Comparison of ENCODE assay signal across 9 cellular contexts in the genomic region with DNA sequence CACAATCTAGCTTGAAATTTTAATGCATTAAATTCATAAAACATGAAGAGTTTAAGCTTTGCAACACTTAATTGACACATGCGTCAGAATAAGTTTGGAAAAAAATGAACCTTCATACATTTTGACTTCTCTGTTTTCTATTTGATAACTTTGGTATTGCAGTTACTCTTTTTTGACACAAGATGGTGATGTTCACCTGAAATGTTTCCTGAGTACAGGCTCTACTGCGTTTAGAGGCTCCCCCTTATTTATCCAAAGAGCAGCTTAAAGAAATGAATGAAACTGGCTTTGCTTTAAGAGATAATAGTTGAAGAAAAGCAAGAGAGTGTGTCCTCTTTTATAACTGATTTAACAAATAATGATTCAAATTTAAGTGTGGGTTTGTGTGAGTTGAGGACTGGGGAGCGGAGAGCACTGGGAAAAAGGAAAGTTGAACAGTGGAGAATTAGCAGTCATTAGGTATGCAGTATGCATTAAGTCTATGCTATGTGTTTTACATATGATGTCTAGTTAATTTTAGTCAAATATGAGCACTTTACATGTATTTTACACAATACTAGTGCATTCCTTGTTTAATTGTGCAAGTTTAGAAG.
DNase-seq lines count a peak whose midpoint lies in the region; ATAC-seq, FAIRE-seq and TF ChIP-seq lines count a peak whose summit lies in the region.
"Had no signal": no experiment of that assay in that cellular context is flagged by ENCODE, and none has a peak within 500 bp of the region (broad histone marks: within the 10 kb centered on the region; RNA-seq: fewer than 3 reads in every experiment).

No MANE protein-coding gene starts in this region.

- no peak overlapping the region for H3K4me2 ChIP-seq in astrocyte (ENCODE audit: low read length)

- no peaks in the 10 kb centered on the region for H3K9me3 ChIP-seq in astrocyte (ENCODE audit: insufficient read depth, low read depth, low read length)
- no peaks in the 10 kb centered on the region for H3K9me3 ChIP-seq in tibial artery

- peak; percentile 77 for ATAC-seq in GM21717 (IDR thresholded peaks at IDR 0.05; ENCODE audit: unreplicated experiment)

- H3K4me1 Mint-ChIP-seq in astrocyte (ENCODE audit: low read depth, unreplicated experiment) = no peaks in the 10 kb centered on the region

- H3K79me2 ChIP-seq in astrocyte (ENCODE audit: insufficient read depth, low read length) = no peaks in the 10 kb centered on the region

- TF ChIP-seq CTCF in astrocyte (IDR thresholded peaks at IDR 0.05; ENCODE audit: insufficient read depth, low read depth, low read length) (peak; percentile 79), tibial artery (IDR thresholded peaks at IDR 0.05) (peak; percentile 71 to 81)

- H3K27me3 ChIP-seq in astrocyte (ENCODE audit: insufficient read depth, low read length) (no peaks in the 10 kb centered on the region), tibial artery (no peaks in the 10 kb centered on the region)

- H4K20me1 ChIP-seq in astrocyte (ENCODE audit: insufficient read depth, low read length) = no peaks in the 10 kb centered on the region

- H3K27me3 Mint-ChIP-seq in astrocyte (ENCODE audit: low read depth, unreplicated experiment) = no peaks in the 10 kb centered on the region

- FAIRE-seq in astrocyte (lab: Jason Lieb, UNC) = peak; percentile 65

- no peak overlapping the region for H3K27ac ChIP-seq in astrocyte (ENCODE audit: low read depth, low read length)
- no peak overlapping the region for H3K27ac ChIP-seq in tibial artery

- H3K4me3 ChIP-seq in astrocyte (ENCODE audit: insufficient read depth, low read depth, low read length) = no peak overlapping the region
- H3K4me3 ChIP-seq in tibial artery = no peak overlapping the region

- intact Hi-C loops in tibial artery (cut with DNase I; ENCODE audit: low total_unique reads) = loop anchor here (10.0 kb wide), 1 partner anchor 1162 kb away; no protein-coding TSS in a partner anchor

- H3K27ac Mint-ChIP-seq in astrocyte (ENCODE audit: unreplicated experiment) = no peak overlapping the region
- H3K27ac Mint-ChIP-seq: activated naive CD4-positive, alpha-beta T cell treated with anti-CD3 and anti-CD28 coated beads, Interleukin-2, amount 50 U/mL, for 72 hours had no signal

- H3K4me1 ChIP-seq in astrocyte (ENCODE audit: insufficient read depth, low read length) = no peaks in the 10 kb centered on the region
- no peaks in the 10 kb centered on the region for H3K4me1 ChIP-seq in tibial artery

- DNase-seq in NCI-H1694 treated with DMSO at 0.1 percent for 48 hours (lab: John Stamatoyannopoulos, UW) (peak; percentile 29), NCI-H1694 (lab: John Stamatoyannopoulos, UW) (no peak), LoVo (ENCODE audit: low spot score) (peak; percentile 41), astrocyte (ENCODE audit: low read depth) (peak; percentile 33), iPS DF 19.7 (ENCODE audit: low read depth, low spot score) (peak; percentile 25), tibial artery (no peak), NCI-H1930 (lab: John Stamatoyannopoulos, UW) (no peak)

- H3K9me3 Mint-ChIP-seq in astrocyte (ENCODE audit: unreplicated experiment) = no peaks in the 10 kb centered on the region
- H3K9me3 Mint-ChIP-seq: activated naive CD4-positive, alpha-beta T cell treated with anti-CD3 and anti-CD28 coated beads, Interleukin-2, amount 50 U/mL, for 72 hours had no signal

- H3K4me3 Mint-ChIP-seq in astrocyte (ENCODE audit: unreplicated experiment) = no peak overlapping the region

- H3K9ac ChIP-seq in astrocyte (ENCODE audit: low read length) = no peak overlapping the region

- H3K36me3 Mint-ChIP-seq in astrocyte (ENCODE audit: low read depth, unreplicated experiment) = peaks cover 6% of the 10 kb centered on the region
- H3K36me3 Mint-ChIP-seq: activated naive CD4-positive, alpha-beta T cell treated with anti-CD3 and anti-CD28 coated beads, Interleukin-2, amount 50 U/mL, for 72 hours had no signal

- H3K36me3 ChIP-seq in astrocyte (ENCODE audit: insufficient read depth, low read length) = no peaks in the 10 kb centered on the region
- no peaks in the 10 kb centered on the region for H3K36me3 ChIP-seq in tibial artery

- H2AFZ ChIP-seq in astrocyte (ENCODE audit: low read depth, low read length) = no peak overlapping the region

Comparison
In these comparisons a context has a peak if more than half of its experiments do, and no peak if none do; other contexts are left out.
1. DNase-seq: peak in NCI-H1694 treated with DMSO at 0.1 percent for 48 hours (single experiment), LoVo (single experiment), astrocyte (single experiment) and iPS DF 19.7 (single experiment); none in NCI-H1694 (single experiment), tibial artery (0 of 2) and NCI-H1930 (0 of 2).